Comparison of ENCODE assay signal across 19 cellular contexts in genomic region chr1:112462953-112463279, GRCh38. TPM values are rescaled to one million over a fixed set of nuclear protein-coding genes. Genes with fewer than 3 reads are reported as not detected.
DNase-seq lines count a peak whose midpoint lies in the region; ATAC-seq and TF ChIP-seq lines count a peak whose summit lies in the region.
"Had no signal": no experiment of that assay in that cellular context is flagged by ENCODE, and none has a peak within 500 bp of the region (broad histone marks: within the 10 kb centered on the region; RNA-seq: fewer than 3 reads in every experiment).

No MANE protein-coding gene starts in this region.

- H3K27ac ChIP-seq in left ventricle myocardium inferior (replicated peaks): peak overlapping the region; percentile 41
- peak overlapping the region in 2 of 12 donors; percentile 7 to 43 for H3K27ac ChIP-seq in heart left ventricle
- peak overlapping the region; percentile 53 for H3K27ac ChIP-seq in smooth muscle cell (ENCODE audit: low read depth)
- peak overlapping the region in 1 of 4 donors; percentile 38 for H3K27ac ChIP-seq in esophagus muscularis mucosa (replicated peaks in 1 of 4)
- H3K27ac ChIP-seq: BLaER1 had no signal

- H2AFZ ChIP-seq in smooth muscle cell (ENCODE audit: low read depth): no peak overlapping the region
- H2AFZ ChIP-seq: GM23338 had no signal

- DNase-seq in left ventricle myocardium inferior (no peak), heart left ventricle (no peak), erythroblast (lab: John Stamatoyannopoulos, UW) (peak; percentile 10 to 40), smooth muscle cell (lab: John Stamatoyannopoulos, UW; ENCODE audit: unreplicated experiment) (no peak), esophagus muscularis mucosa (ENCODE audit: extremely low spot score) (no peak), germinal center (ENCODE audit: low spot score) (no peak)
- no peak for DNase-seq in stimulated activated CD4-positive, alpha-beta T cell treated with anti-CD3 and anti-CD28 coated beads, Interleukin-4, amount 100 ng/mL, for 1 hour
- DNase-seq: CD8-positive, alpha-beta memory T cell; DMS79; KG1; NCI-H1092; NCI-H146; NCI-H2081; SHP77 treated with DMSO at 0.1 percent for 48 hours had no signal

- H3K9me3 ChIP-seq in left ventricle myocardium inferior (replicated peaks): no peaks in the 10 kb centered on the region
- H3K9me3 ChIP-seq in heart left ventricle: no peaks in the 10 kb centered on the region
- H3K9me3 ChIP-seq in smooth muscle cell (replicated peaks; ENCODE audit: low read depth): no peaks in the 10 kb centered on the region
- no peaks in the 10 kb centered on the region for H3K9me3 ChIP-seq in esophagus muscularis mucosa
- H3K9me3 ChIP-seq: BLaER1 had no signal

- peaks cover 25% of the 10 kb centered on the region for H3F3A ChIP-seq in smooth muscle cell (ENCODE audit: low read depth)

- H3K27me3 ChIP-seq in left ventricle myocardium inferior (ENCODE audit: low read depth) (no peaks in the 10 kb centered on the region), heart left ventricle (no peaks in the 10 kb centered on the region), smooth muscle cell (ENCODE audit: low read depth) (no peaks in the 10 kb centered on the region), esophagus muscularis mucosa (no peaks in the 10 kb centered on the region)
- H3K27me3 ChIP-seq: BLaER1 had no signal

- H3K4me1 ChIP-seq in left ventricle myocardium inferior (peaks cover 43% of the 10 kb centered on the region), heart left ventricle (peaks cover 0 to 35% (median 16%) of the 10 kb centered on the region in 12 donors), smooth muscle cell (ENCODE audit: low read depth) (peaks cover 13% of the 10 kb centered on the region), esophagus muscularis mucosa (peaks cover 23 to 71% (median 30%) of the 10 kb centered on the region in 4 donors)

- TF ChIP-seq CTCF in left ventricle myocardium inferior (IDR thresholded peaks at IDR 0.05; ENCODE audit: borderline replicate concordance) (no peak), heart left ventricle (IDR thresholded peaks at IDR 0.05) (no peak), smooth muscle cell (IDR thresholded peaks at IDR 0.05; ENCODE audit: borderline replicate concordance, insufficient read depth, poor library complexity, severe bottlenecking) (no peak), esophagus muscularis mucosa (IDR thresholded peaks at IDR 0.05) (no peak)

- no peak overlapping the region for H3K4me2 ChIP-seq in smooth muscle cell
- H3K4me2 ChIP-seq: BLaER1 had no signal

- no peak overlapping the region for H3K4me3 ChIP-seq in left ventricle myocardium inferior
- no peak overlapping the region for H3K4me3 ChIP-seq in heart left ventricle
- no peak overlapping the region for H3K4me3 ChIP-seq in smooth muscle cell
- H3K4me3 ChIP-seq in esophagus muscularis mucosa: no peak overlapping the region
- H3K4me3 ChIP-seq: BLaER1 had no signal

- no peaks in the 10 kb centered on the region for H3K79me2 ChIP-seq in smooth muscle cell (ENCODE audit: low read depth)

- H3K9ac ChIP-seq in smooth muscle cell (ENCODE audit: low read depth): no peak overlapping the region
- H3K9ac ChIP-seq: BLaER1 had no signal

- no peak for TF ChIP-seq POLR2A in heart left ventricle (IDR thresholded peaks at IDR 0.05)
- no peak for TF ChIP-seq POLR2A in erythroblast (IDR thresholded peaks at IDR 0.05; ENCODE audit: low read length)
- TF ChIP-seq POLR2A in esophagus muscularis mucosa (IDR thresholded peaks at IDR 0.05; ENCODE audit: low read depth): no peak

- WGBS in heart left ventricle, 4 donors: 55 to 71% (median 67%) methylated on average over 1 of the region's 1 CpG
- 91% methylated on average over 1 of the region's 1 CpG for WGBS in smooth muscle cell (ENCODE audit: low lambda C conversion rate)
- 83% methylated on average over 1 of the region's 1 CpG for WGBS in esophagus muscularis mucosa

- no peak for TF ChIP-seq EP300 in esophagus muscularis mucosa (IDR thresholded peaks at IDR 0.05)

- ATAC-seq in heart left ventricle (no peak), GM19328 (IDR thresholded peaks at IDR 0.05; ENCODE audit: unreplicated experiment) (no peak)
- ATAC-seq: GM23338, HCT116 had no signal

- intact Hi-C loops in left ventricle myocardium inferior (cut with micrococcal nuclease): no loop called here
- intact Hi-C loops in heart left ventricle (cut with DNase I): loop anchor here in 2 of 10 donors (10.0 kb wide), 1 partner anchor 242 kb away; the partner anchor contains the start of gene RHOC (in 2 of the 2)
- intact Hi-C loops in esophagus muscularis mucosa (cut with DNase I): loop anchor here (10.0 kb wide), 1 partner anchor 242 kb away; the partner anchor contains the start of gene RHOC

- H4K20me1 ChIP-seq in smooth muscle cell (ENCODE audit: low read depth): peaks cover 9% of the 10 kb centered on the region
- H4K20me1 ChIP-seq: BLaER1 had no signal

- H3K36me3 ChIP-seq in left ventricle myocardium inferior (peaks cover under 1% of the 10 kb centered on the region), heart left ventricle (peaks cover 0 to 17% (median 11%) of the 10 kb centered on the region in 9 donors), smooth muscle cell (ENCODE audit: low read depth) (peaks cover 2% of the 10 kb centered on the region), esophagus muscularis mucosa (peaks cover 0 to 10% (median 4%) of the 10 kb centered on the region in 4 donors)

RNA-seq across cellular contexts. Expression of gene WNT2B, which starts 45.8 kb away (rescaled TPM):
- total RNA-seq in left ventricle myocardium inferior: 1.7 TPM
- 10 to 100 TPM in 1 of 9 donors, 1 to 10 TPM in 8; 1.6 to 16.2 (median 2.8) TPM for total RNA-seq in heart left ventricle
- polyA plus RNA-seq in heart left ventricle: 1 to 10 TPM in 1 of 2 donors, under 1 TPM in 1; 0.71 to 1.6 TPM
- total RNA-seq in smooth muscle cell: 1.8 and 3.5 TPM in 2 replicates
- polyA plus RNA-seq in smooth muscle cell: 0.41 and 1.3 TPM in 2 replicates
- total RNA-seq in esophagus muscularis mucosa: 1 to 10 TPM; 2.7 to 6.3 (median 3.8) TPM
- total RNA-seq: A172 had no signal

Comparison
In these comparisons a context has a peak if more than half of its experiments do, and no peak if none do; other contexts are left out.
1. DNase-seq: peak in erythroblast (2 of 2); none in left ventricle myocardium inferior (single experiment), heart left ventricle (0 of 5), smooth muscle cell (single experiment), stimulated activated CD4-positive, alpha-beta T cell treated with anti-CD3 and anti-CD28 coated beads, Interleukin-4, amount 100 ng/mL, for 1 hour (single experiment), esophagus muscularis mucosa (single experiment) and germinal center (single experiment).